Comparison of ENCODE assay signal across 10 cellular contexts in genomic region chr3:123194552-123194951, GRCh38. TPM values are rescaled to one million over a fixed set of nuclear protein-coding genes. Genes with fewer than 3 reads are reported as not detected.
DNase-seq lines count a peak whose midpoint lies in the region; ATAC-seq, FAIRE-seq and TF ChIP-seq lines count a peak whose summit lies in the region.
"Had no signal": no experiment of that assay in that cellular context is flagged by ENCODE, and none has a peak within 500 bp of the region (broad histone marks: within the 10 kb centered on the region; RNA-seq: fewer than 3 reads in every experiment).

No MANE protein-coding gene starts in this region.

- POLR2A ChIA-PET in CD8-positive, alpha-beta T cell (lab: Charles Lee), result no interaction called here

- no peaks in the 10 kb centered on the region for H3K79me2 ChIP-seq in hepatocyte

- H3K27ac Mint-ChIP-seq in CD8-positive, alpha-beta T cell, result no peak overlapping the region

- no peaks in the 10 kb centered on the region for H3K27me3 Mint-ChIP-seq in CD8-positive, alpha-beta T cell (ENCODE audit: low read depth)

- TF ChIP-seq CTCF in WERI-Rb-1 (IDR thresholded peaks at IDR 0.05; ENCODE audit: low read depth, low read length) (peak; percentile 59), hepatocyte (IDR thresholded peaks at IDR 0.05; ENCODE audit: poor library complexity) (peak; percentile 30)
- no peak for TF ChIP-seq CTCF in CD8-positive, alpha-beta T cell (IDR thresholded peaks at IDR 0.05)

- no peak overlapping the region for H3K4me3 Mint-ChIP-seq in CD8-positive, alpha-beta T cell

- H3K27ac ChIP-seq in WERI-Rb-1 (no peak overlapping the region), hepatocyte (no peak overlapping the region), small intestine (ENCODE audit: low read depth in 1 of 2, low read length in 1 of 2) (no peak overlapping the region)
- H3K27ac ChIP-seq in CD8-positive, alpha-beta T cell (ENCODE audit: low read depth, low read length), result no peak overlapping the region
- H3K27ac ChIP-seq: esophagus squamous epithelium, SJSA1 had no signal

- no peaks in the 10 kb centered on the region for H3K9me2 ChIP-seq in hepatocyte (replicated peaks; ENCODE audit: insufficient read depth)

- no peaks in the 10 kb centered on the region for H3K4me1 ChIP-seq in hepatocyte (ENCODE audit: insufficient read depth)
- H3K4me1 ChIP-seq in small intestine (ENCODE audit: control insufficient read depth in 2 of 2, insufficient read depth in 1 of 2, low read depth in 1 of 2, low read length in 1 of 2), result no peaks in the 10 kb centered on the region
- H3K4me1 ChIP-seq in CD8-positive, alpha-beta T cell (ENCODE audit: insufficient read depth, low read length), result no peaks in the 10 kb centered on the region
- H3K4me1 ChIP-seq: esophagus squamous epithelium, SJSA1 had no signal

- H3K36me3 ChIP-seq in WERI-Rb-1 (no peaks in the 10 kb centered on the region), hepatocyte (replicated peaks; ENCODE audit: insufficient read depth, low read depth) (no peaks in the 10 kb centered on the region), small intestine (ENCODE audit: control insufficient read depth in 2 of 2, insufficient read depth in 2 of 2, low read length in 2 of 2) (no peaks in the 10 kb centered on the region)
- H3K36me3 ChIP-seq in CD8-positive, alpha-beta T cell (ENCODE audit: insufficient read depth, low read length), result no peaks in the 10 kb centered on the region
- H3K36me3 ChIP-seq: esophagus squamous epithelium, SJSA1 had no signal

- H3K9me3 ChIP-seq in WERI-Rb-1 (ENCODE audit: severe bottlenecking) (no peaks in the 10 kb centered on the region), hepatocyte (ENCODE audit: low read depth) (peaks cover 3% of the 10 kb centered on the region), small intestine (ENCODE audit: control insufficient read depth, low read depth) (no peaks in the 10 kb centered on the region)
- H3K9me3 ChIP-seq in CD8-positive, alpha-beta T cell (ENCODE audit: low read length), result no peaks in the 10 kb centered on the region
- H3K9me3 ChIP-seq: esophagus squamous epithelium, SJSA1 had no signal

- peaks cover 2% of the 10 kb centered on the region for H3K36me3 Mint-ChIP-seq in CD8-positive, alpha-beta T cell

- H3K27me3 ChIP-seq in WERI-Rb-1 (ENCODE audit: insufficient read depth, low read depth, severe bottlenecking) (no peaks in the 10 kb centered on the region), hepatocyte (no peaks in the 10 kb centered on the region), small intestine (ENCODE audit: control insufficient read depth in 2 of 2, insufficient read depth in 2 of 2, low read length in 2 of 2) (no peaks in the 10 kb centered on the region)
- no peaks in the 10 kb centered on the region for H3K27me3 ChIP-seq in CD8-positive, alpha-beta T cell (ENCODE audit: insufficient read depth, low read length)
- H3K27me3 ChIP-seq: esophagus squamous epithelium, SJSA1 had no signal

- no peaks in the 10 kb centered on the region for H4K20me1 ChIP-seq in hepatocyte (ENCODE audit: insufficient read depth, poor library complexity, severe bottlenecking)

- no peak overlapping the region for H2AFZ ChIP-seq in hepatocyte

- no peak for FAIRE-seq in small intestine (lab: Jason Lieb, UNC)

- H3K4me1 Mint-ChIP-seq in CD8-positive, alpha-beta T cell (ENCODE audit: low read depth), result no peaks in the 10 kb centered on the region

- intact Hi-C loops in CD8-positive, alpha-beta T cell (cut with DNase I, micrococcal nuclease), result no loop called here

- WGBS in hepatocyte (ENCODE audit: low lambda C conversion rate, missing lambda C conversion rate), result 19% methylated on average over 6 of the region's 10 CpGs
- 18 to 43% (median 34%) methylated on average over 10 of the region's 10 CpGs for WGBS in small intestine, 3 donors

- H3K4me2 ChIP-seq in hepatocyte, result peak overlapping the region; percentile 43

- CTCF ChIA-PET in CD8-positive, alpha-beta T cell (lab: Charles Lee), result no interaction called here

- peaks cover 7% of the 10 kb centered on the region for H3K9me3 Mint-ChIP-seq in CD8-positive, alpha-beta T cell

- ATAC-seq in CD8-positive, alpha-beta T cell, result no peak
- ATAC-seq in GM21737 (IDR thresholded peaks at IDR 0.05; ENCODE audit: unreplicated experiment), result no peak

- DNase-seq in HCEC 1CT, result peak; percentile 31
- DNase-seq in WERI-Rb-1, result peak; percentile 58
- peak; percentile 25 for DNase-seq in hepatocyte (ENCODE audit: low spot score)
- DNase-seq in small intestine, result peak; percentile 36
- no peak for DNase-seq in CD8-positive, alpha-beta T cell
- no peak for DNase-seq in NCI-H1417 treated with DMSO at 0.1 percent for 48 hours (lab: John Stamatoyannopoulos, UW)
- DNase-seq: esophagus squamous epithelium, occipital lobe had no signal

- H3K4me3 ChIP-seq in WERI-Rb-1 (ENCODE audit: low read depth, low read length), result no peak overlapping the region
- no peak overlapping the region for H3K4me3 ChIP-seq in hepatocyte
- H3K4me3 ChIP-seq in small intestine (ENCODE audit: low read depth in 1 of 2, low read length in 2 of 2), result no peak overlapping the region
- no peak overlapping the region for H3K4me3 ChIP-seq in CD8-positive, alpha-beta T cell (ENCODE audit: low read depth, low read length)
- H3K4me3 ChIP-seq: esophagus squamous epithelium, SJSA1 had no signal

RNA-seq across cellular contexts. Expression of gene SEC22A, which starts 7.2 kb away (rescaled TPM):
- total RNA-seq in hepatocyte, result 21.9 and 28.8 TPM in 2 replicates
- polyA plus RNA-seq in hepatocyte (13.9 and 16.0 TPM in 2 replicates), small intestine (10 to 100 TPM in 1 of 3 donors, 1 to 10 TPM in 2; 4.6 to 11.7 (median 4.9) TPM)
- 1 to 10 TPM; 8.6 to 9.1 TPM for total RNA-seq in CD8-positive, alpha-beta T cell

Comparison
In these comparisons a context has a peak if more than half of its experiments do, and no peak if none do; other contexts are left out.
1. DNase-seq: peak in HCEC 1CT (single experiment), WERI-Rb-1 (single experiment), hepatocyte (single experiment) and small intestine (single experiment); none in CD8-positive, alpha-beta T cell (0 of 7) and NCI-H1417 treated with DMSO at 0.1 percent for 48 hours (single experiment).